In the genomic region with DNA sequence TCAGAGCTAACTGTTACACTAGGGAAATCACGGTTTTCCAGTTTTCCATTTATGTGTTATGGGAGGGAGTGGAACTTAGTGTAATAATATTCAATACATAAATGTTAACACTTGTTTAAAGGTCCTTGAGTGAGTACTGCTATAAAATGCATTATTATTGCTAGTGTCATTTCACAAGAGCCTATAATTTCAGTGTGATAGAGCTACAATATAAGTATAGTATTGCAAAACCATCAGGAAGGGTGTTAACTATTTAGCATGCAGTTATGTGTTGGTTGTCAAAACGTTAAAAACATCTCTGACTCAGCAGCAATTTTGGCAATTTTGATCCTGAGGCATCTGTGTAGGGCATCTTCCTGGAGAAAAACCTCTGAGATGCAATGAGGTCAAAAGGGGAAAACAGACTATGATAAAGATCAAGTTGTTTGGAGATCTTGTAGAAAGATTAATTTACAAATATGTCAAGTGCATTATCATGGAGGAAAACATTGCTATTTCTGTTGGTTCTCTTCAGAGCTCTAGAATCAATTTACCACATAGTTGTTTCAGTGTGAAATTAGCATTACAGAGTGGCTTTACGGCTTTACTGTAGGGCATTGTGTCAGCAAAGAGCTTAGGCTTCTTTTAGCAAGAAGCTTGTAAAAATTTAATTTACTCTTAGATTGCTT, we compare ENCODE assay signal across 26 cellular contexts. TPM values are rescaled to one million over a fixed set of nuclear protein-coding genes. Genes with fewer than 3 reads are reported as not detected.
"Had no signal": no experiment of that assay in that cellular context is flagged by ENCODE, and none has a peak within 500 bp of the region (broad histone marks: within the 10 kb centered on the region; RNA-seq: fewer than 3 reads in every experiment).

No MANE protein-coding gene starts in this region.

- H3K9me3 ChIP-seq: left lung had no signal

- H3K9me3 Mint-ChIP-seq: activated B cell treated with CpG ODN at 0.5 μM for 24 hours; activated CD4-positive, alpha-beta memory T cell treated with anti-CD3 and anti-CD28 coated beads, Interleukin-2, amount 10 ng/mL, durations not matched to agents 7 days and 5 days; activated naive CD8-positive, alpha-beta T cell treated with anti-CD3 and anti-CD28 coated beads for 36 hours; nephron progenitor cell; stimulated activated naive CD8-positive, alpha-beta T cell treated with anti-CD3 and anti-CD28 coated beads, Interleukin-15, Interleukin-2, amounts not matched to agents 100 ng/mL and 50 ng/mL, for 24 hours; type B pancreatic cell had no signal

- H3K4me1 ChIP-seq: foreskin keratinocyte, left lung had no signal

- ATAC-seq: activated CD8-positive, alpha-beta memory T cell treated with anti-CD3 and anti-CD28 coated beads, Interleukin-2, amount 10 ng/mL, durations not matched to agents 7 days and 5 days; effector memory CD8-positive, alpha-beta T cell; foreskin keratinocyte; left lung had no signal

- H3K4me1 Mint-ChIP-seq: activated B cell treated with CpG ODN at 0.5 μM for 24 hours; activated CD4-positive, alpha-beta memory T cell treated with anti-CD3 and anti-CD28 coated beads, Interleukin-2, amount 10 ng/mL, durations not matched to agents 7 days and 5 days; activated CD8-positive, alpha-beta memory T cell treated with anti-CD3 and anti-CD28 coated beads, Interleukin-2, amount 10 ng/mL, durations not matched to agents 7 days and 5 days; activated naive CD8-positive, alpha-beta T cell treated with anti-CD3 and anti-CD28 coated beads for 36 hours had no signal

- H3K36me3 Mint-ChIP-seq: activated CD8-positive, alpha-beta memory T cell treated with anti-CD3 and anti-CD28 coated beads, Interleukin-2, amount 10 ng/mL, durations not matched to agents 7 days and 5 days; activated naive CD8-positive, alpha-beta T cell treated with anti-CD3 and anti-CD28 coated beads for 36 hours; type B pancreatic cell had no signal

- H3K4me3 ChIP-seq: cardiac muscle cell, left lung, skin epidermis had no signal

- H3K4me3 Mint-ChIP-seq: activated B cell treated with CpG ODN at 0.5 μM for 24 hours; activated CD4-positive, alpha-beta memory T cell treated with anti-CD3 and anti-CD28 coated beads, Interleukin-2, amount 10 ng/mL, durations not matched to agents 7 days and 5 days; activated CD8-positive, alpha-beta memory T cell treated with anti-CD3 and anti-CD28 coated beads, Interleukin-2, amount 10 ng/mL, durations not matched to agents 7 days and 5 days; activated naive CD8-positive, alpha-beta T cell treated with anti-CD3 and anti-CD28 coated beads for 36 hours; effector memory CD8-positive, alpha-beta T cell; nephron progenitor cell; stimulated activated naive CD8-positive, alpha-beta T cell treated with anti-CD3 and anti-CD28 coated beads, Interleukin-15, Interleukin-2, amounts not matched to agents 100 ng/mL and 50 ng/mL, for 24 hours; type B pancreatic cell had no signal

- DNase-seq: activated B cell treated with CpG ODN at 0.5 μM for 24 hours; activated CD4-positive, alpha-beta memory T cell treated with anti-CD3 and anti-CD28 coated beads, Interleukin-2, amount 10 ng/mL, durations not matched to agents 7 days and 5 days; activated CD4-positive, alpha-beta T cell treated with anti-CD3 and anti-CD28 coated beads for 4 hours; activated CD8-positive, alpha-beta memory T cell treated with anti-CD3 and anti-CD28 coated beads, Interleukin-2, amount 10 ng/mL, durations not matched to agents 7 days and 5 days; activated naive CD4-positive, alpha-beta T cell; activated naive CD8-positive, alpha-beta T cell treated with anti-CD3 and anti-CD28 coated beads for 36 hours; amygdala; effector memory CD8-positive, alpha-beta T cell; foreskin keratinocyte; kidney; left lung; mammary epithelial cell; midbrain; nephron progenitor cell; occipital lobe; stimulated activated CD4-positive, alpha-beta T cell treated with anti-CD3 and anti-CD28 coated beads, Interleukin-15, amount 100 ng/mL, for 24 hours; stimulated activated CD4-positive, alpha-beta T cell treated with anti-CD3 and anti-CD28 coated beads, Interleukin-2, amount 100 ng/mL, for 48 hours had no signal

- H3K36me3 ChIP-seq: cardiac muscle cell, left lung had no signal

- H3K27ac Mint-ChIP-seq: activated B cell treated with CpG ODN at 0.5 μM for 24 hours; activated CD4-positive, alpha-beta memory T cell treated with anti-CD3 and anti-CD28 coated beads, Interleukin-2, amount 10 ng/mL, durations not matched to agents 7 days and 5 days; activated CD8-positive, alpha-beta memory T cell treated with anti-CD3 and anti-CD28 coated beads, Interleukin-2, amount 10 ng/mL, durations not matched to agents 7 days and 5 days; activated naive CD8-positive, alpha-beta T cell treated with anti-CD3 and anti-CD28 coated beads for 36 hours; effector memory CD8-positive, alpha-beta T cell; nephron progenitor cell; progenitor cell of endocrine pancreas; stimulated activated naive CD8-positive, alpha-beta T cell treated with anti-CD3 and anti-CD28 coated beads, Interleukin-15, Interleukin-2, amounts not matched to agents 100 ng/mL and 50 ng/mL, for 24 hours; type B pancreatic cell had no signal

- H3K27ac ChIP-seq: cardiac muscle cell, epithelial cell of prostate, foreskin keratinocyte, left lung, skin epidermis had no signal

RNA-seq across cellular contexts. Expression of a gene that starts 5.3 kb away (rescaled TPM):
- total RNA-seq: activated B cell treated with CpG ODN at 0.5 μM for 24 hours; activated CD4-positive, alpha-beta memory T cell treated with anti-CD3 and anti-CD28 coated beads, Interleukin-2, amount 10 ng/mL, durations not matched to agents 7 days and 5 days; activated CD8-positive, alpha-beta memory T cell treated with anti-CD3 and anti-CD28 coated beads, Interleukin-2, amount 10 ng/mL, durations not matched to agents 7 days and 5 days; activated naive CD8-positive, alpha-beta T cell treated with anti-CD3 and anti-CD28 coated beads for 36 hours; dermis microvascular lymphatic vessel endothelial cell; foreskin keratinocyte; myocyte had no signal
- polyA plus RNA-seq: foreskin keratinocyte, mammary epithelial cell had no signal

RNA-seq across cellular contexts. Expression of a gene that starts 57.8 kb away (rescaled TPM):
- total RNA-seq: activated B cell treated with CpG ODN at 0.5 μM for 24 hours; activated CD4-positive, alpha-beta memory T cell treated with anti-CD3 and anti-CD28 coated beads, Interleukin-2, amount 10 ng/mL, durations not matched to agents 7 days and 5 days; activated CD8-positive, alpha-beta memory T cell treated with anti-CD3 and anti-CD28 coated beads, Interleukin-2, amount 10 ng/mL, durations not matched to agents 7 days and 5 days; activated naive CD8-positive, alpha-beta T cell treated with anti-CD3 and anti-CD28 coated beads for 36 hours; cardiac muscle cell; dermis microvascular lymphatic vessel endothelial cell; fibroblast of lung; foreskin keratinocyte; kidney; mammary epithelial cell; myocyte; occipital lobe; progenitor cell of endocrine pancreas had no signal
- polyA plus RNA-seq: foreskin keratinocyte, mammary epithelial cell had no signal
